In genomic region chr21:42668193-42668592, GRCh38 we compare ENCODE assay signal across 28 cellular contexts. TPM values are rescaled to one million over a fixed set of nuclear protein-coding genes. Genes with fewer than 3 reads are reported as not detected.
DNase-seq lines count a peak whose midpoint lies in the region; ATAC-seq and TF ChIP-seq lines count a peak whose summit lies in the region.
"Had no signal": no experiment of that assay in that cellular context is flagged by ENCODE, and none has a peak within 500 bp of the region (broad histone marks: within the 10 kb centered on the region; RNA-seq: fewer than 3 reads in every experiment).

No MANE protein-coding gene starts in this region.

- H3K79me2 ChIP-seq in neural progenitor cell (ENCODE audit: low read depth): peaks cover 48% of the 10 kb centered on the region

- WGBS in gastroesophageal sphincter (ENCODE audit: low coverage in 1 of 2), 2 donors: 34 to 63% methylated on average over 3 to 7 of the region's 12 CpGs

- no peak for TF ChIP-seq EP300 in gastroesophageal sphincter (IDR thresholded peaks at IDR 0.05)

- no peak overlapping the region for H2AFZ ChIP-seq in neural progenitor cell (replicated peaks)

- H3K36me3 ChIP-seq in gastroesophageal sphincter (peaks cover 0 to 7% of the 10 kb centered on the region in 2 donors), neural progenitor cell (no peaks in the 10 kb centered on the region), uterus (no peaks in the 10 kb centered on the region), brain microvascular endothelial cell (replicated peaks) (no peaks in the 10 kb centered on the region)
- H3K36me3 ChIP-seq: cardiac muscle cell, tibial artery had no signal

- ATAC-seq in gastroesophageal sphincter: no peak
- ATAC-seq: activated T-helper 17 cell treated with anti-CD3 and anti-CD28 coated beads, Interleukin-2, amount 50 U/mL, for 72 hours; effector memory CD8-positive, alpha-beta T cell; foreskin keratinocyte; left colon had no signal

- no peak overlapping the region for H3K4me2 ChIP-seq in neural progenitor cell
- H3K4me2 ChIP-seq: KMS-11 had no signal

- no peaks in the 10 kb centered on the region for H3K9me3 Mint-ChIP-seq in neural progenitor cell
- H3K9me3 Mint-ChIP-seq: activated CD4-positive, alpha-beta memory T cell treated with anti-CD3 and anti-CD28 coated beads for 36 hours; activated naive CD4-positive, alpha-beta T cell treated with anti-CD3 and anti-CD28 coated beads, Interleukin-2, amount 50 U/mL, for 24 hours; activated T-helper 17 cell treated with anti-CD3 and anti-CD28 coated beads, Interleukin-2, amount 50 U/mL, for 72 hours; CD4-positive, alpha-beta memory T cell; effector memory CD8-positive, alpha-beta T cell; neural crest cell; stimulated activated naive CD8-positive, alpha-beta T cell treated with anti-CD3 and anti-CD28 coated beads, Interleukin-15, Interleukin-2, amounts not matched to agents 100 ng/mL and 50 ng/mL, for 24 hours had no signal

- TF ChIP-seq CTCF in VCaP (conservative IDR thresholded peaks at IDR 0.05) (no peak), gastroesophageal sphincter (IDR thresholded peaks at IDR 0.05) (no peak), neural progenitor cell (IDR thresholded peaks at IDR 0.05) (no peak), uterus (IDR thresholded peaks at IDR 0.05) (no peak), brain microvascular endothelial cell (IDR thresholded peaks at IDR 0.05; ENCODE audit: low read depth, low read length, missing control alignments) (no peak)

- H4K20me1 ChIP-seq in neural progenitor cell (ENCODE audit: low read depth): peaks cover 92% of the 10 kb centered on the region

- H3K9me3 ChIP-seq in gastroesophageal sphincter: no peaks in the 10 kb centered on the region
- H3K9me3 ChIP-seq in neural progenitor cell (ENCODE audit: low read depth): no peaks in the 10 kb centered on the region
- no peaks in the 10 kb centered on the region for H3K9me3 ChIP-seq in uterus
- H3K9me3 ChIP-seq: tibial artery had no signal

- H3K4me1 ChIP-seq in gastroesophageal sphincter (peaks cover 0 to 61% (median 5%) of the 10 kb centered on the region in 3 donors), neural progenitor cell (peaks cover 56% of the 10 kb centered on the region), uterus (peaks cover 0 to 5% of the 10 kb centered on the region in 2 donors)
- H3K4me1 ChIP-seq: foreskin keratinocyte, tibial artery had no signal

- H3K27me3 Mint-ChIP-seq in neural progenitor cell (ENCODE audit: insufficient read depth, low read depth): peaks cover 26% of the 10 kb centered on the region
- H3K27me3 Mint-ChIP-seq: activated CD4-positive, alpha-beta memory T cell treated with anti-CD3 and anti-CD28 coated beads for 36 hours; activated naive CD4-positive, alpha-beta T cell treated with anti-CD3 and anti-CD28 coated beads, Interleukin-2, amount 50 U/mL, for 24 hours; activated T-helper 17 cell treated with anti-CD3 and anti-CD28 coated beads, Interleukin-2, amount 50 U/mL, for 72 hours; CD4-positive, alpha-beta memory T cell; effector memory CD8-positive, alpha-beta T cell; stimulated activated naive CD8-positive, alpha-beta T cell treated with anti-CD3 and anti-CD28 coated beads, Interleukin-15, Interleukin-2, amounts not matched to agents 100 ng/mL and 50 ng/mL, for 24 hours had no signal

- H3K27ac Mint-ChIP-seq in neural progenitor cell: no peak overlapping the region
- H3K27ac Mint-ChIP-seq: activated CD4-positive, alpha-beta memory T cell treated with anti-CD3 and anti-CD28 coated beads for 36 hours; activated naive CD4-positive, alpha-beta T cell treated with anti-CD3 and anti-CD28 coated beads, Interleukin-2, amount 50 U/mL, for 24 hours; activated T-helper 17 cell treated with anti-CD3 and anti-CD28 coated beads, Interleukin-2, amount 50 U/mL, for 72 hours; effector memory CD8-positive, alpha-beta T cell; stimulated activated naive CD8-positive, alpha-beta T cell treated with anti-CD3 and anti-CD28 coated beads, Interleukin-15, Interleukin-2, amounts not matched to agents 100 ng/mL and 50 ng/mL, for 24 hours had no signal

- peak overlapping the region; percentile 15 for H3K4me3 Mint-ChIP-seq in neural progenitor cell
- H3K4me3 Mint-ChIP-seq: activated CD4-positive, alpha-beta memory T cell treated with anti-CD3 and anti-CD28 coated beads for 36 hours; activated naive CD4-positive, alpha-beta T cell treated with anti-CD3 and anti-CD28 coated beads, Interleukin-2, amount 50 U/mL, for 24 hours; activated T-helper 17 cell treated with anti-CD3 and anti-CD28 coated beads, Interleukin-2, amount 50 U/mL, for 72 hours; CD4-positive, alpha-beta memory T cell; effector memory CD8-positive, alpha-beta T cell; stimulated activated naive CD8-positive, alpha-beta T cell treated with anti-CD3 and anti-CD28 coated beads, Interleukin-15, Interleukin-2, amounts not matched to agents 100 ng/mL and 50 ng/mL, for 24 hours had no signal

- intact Hi-C loops in uterus (cut with DNase I; ENCODE audit: low total_unique reads): no loop called here

- peaks cover 7% of the 10 kb centered on the region for H3K36me3 Mint-ChIP-seq in neural progenitor cell
- H3K36me3 Mint-ChIP-seq: activated CD4-positive, alpha-beta memory T cell treated with anti-CD3 and anti-CD28 coated beads for 36 hours; activated naive CD4-positive, alpha-beta T cell treated with anti-CD3 and anti-CD28 coated beads, Interleukin-2, amount 50 U/mL, for 24 hours; CD4-positive, alpha-beta memory T cell had no signal

- H3F3A ChIP-seq in neural progenitor cell (ENCODE audit: low read depth): peaks cover 37% of the 10 kb centered on the region

- TF ChIP-seq POLR2A in gastroesophageal sphincter (IDR thresholded peaks at IDR 0.05): no peak
- no peak for TF ChIP-seq POLR2A in uterus (IDR thresholded peaks at IDR 0.05)

- H3K4me3 ChIP-seq in gastroesophageal sphincter (no peak overlapping the region), neural progenitor cell (no peak overlapping the region), uterus (no peak overlapping the region), brain microvascular endothelial cell (ENCODE audit: low read depth, low read length) (no peak overlapping the region)
- H3K4me3 ChIP-seq: cardiac muscle cell, tibial artery had no signal

- peak overlapping the region; percentile 100 for H3K27ac ChIP-seq in VCaP
- H3K27ac ChIP-seq in gastroesophageal sphincter: peak overlapping the region in 3 of 4 donors; percentile 51 to 74 (median 55)
- H3K27ac ChIP-seq in neural progenitor cell: no peak overlapping the region
- peak overlapping the region; percentile 24 to 26 for H3K27ac ChIP-seq in uterus
- H3K27ac ChIP-seq in brain microvascular endothelial cell: no peak overlapping the region
- no peak overlapping the region for H3K27ac ChIP-seq in substantia nigra (ENCODE audit: low read depth, low read length, poor library complexity, severe bottlenecking)
- H3K27ac ChIP-seq: cardiac muscle cell, foreskin keratinocyte, HL-60, KMS-11, tibial artery had no signal

- in situ Hi-C loops in brain microvascular endothelial cell (cut with HindIII; ENCODE audit: low pct_ligation_motif_present, low sequenced_read_pairs): no loop called here

- H3K27me3 ChIP-seq in gastroesophageal sphincter (no peaks in the 10 kb centered on the region), neural progenitor cell (no peaks in the 10 kb centered on the region), uterus (no peaks in the 10 kb centered on the region), brain microvascular endothelial cell (replicated peaks) (peaks cover 39% of the 10 kb centered on the region)
- H3K27me3 ChIP-seq: cardiac muscle cell had no signal

- H3K9ac ChIP-seq in neural progenitor cell: no peak overlapping the region
- H3K9ac ChIP-seq: KMS-11 had no signal

- DNase-seq in neural progenitor cell (ENCODE audit: low spot score): no peak
- no peak for DNase-seq in uterus
- DNase-seq in NCI-H187 (lab: John Stamatoyannopoulos, UW): no peak
- no peak for DNase-seq in brain microvascular endothelial cell
- no peak for DNase-seq in substantia nigra (lab: John Stamatoyannopoulos, UW)
- DNase-seq: activated CD4-positive, alpha-beta memory T cell treated with anti-CD3 and anti-CD28 coated beads for 36 hours; activated CD4-positive, CD25-positive, alpha-beta regulatory T cell treated with anti-CD3 and anti-CD28 coated beads, Interleukin-2, amount 50 U/mL, for 72 hours; CD4-positive, alpha-beta memory T cell; cortex of kidney; effector memory CD8-positive, alpha-beta T cell; foreskin keratinocyte; GOT3; left colon; midbrain; MM.1S; NCI-H1417; NCI-H2081; RPMI8226; tibial artery had no signal

- H3K4me1 Mint-ChIP-seq in neural progenitor cell: peaks cover 32% of the 10 kb centered on the region
- H3K4me1 Mint-ChIP-seq: activated T-helper 17 cell treated with anti-CD3 and anti-CD28 coated beads, Interleukin-2, amount 50 U/mL, for 72 hours had no signal

RNA-seq across cellular contexts. Expression of gene PDE9A, which starts 14.8 kb away (rescaled TPM):
- 10 to 100 TPM; 10.6 to 83.2 (median 28.5) TPM for total RNA-seq in gastroesophageal sphincter
- total RNA-seq in neural progenitor cell (ENCODE audit: low replicate concordance): 40.2 and 41.0 TPM in 2 replicates
- total RNA-seq in uterus: 10 to 100 TPM in 1 of 4 donors, 1 to 10 TPM in 2, under 1 TPM in 1; 0.59 to 15.0 (median 6.9) TPM

Comparison
In these comparisons a context has a peak if more than half of its experiments do, and no peak if none do; other contexts are left out.
1. H3K27ac ChIP-seq: peak in VCaP (single experiment), gastroesophageal sphincter (3 of 4) and uterus (2 of 2); none in neural progenitor cell (single experiment), brain microvascular endothelial cell (single experiment) and substantia nigra (single experiment).